In genomic region chr10:33542747-33543505, GRCh38 we compare ENCODE assay signal across 22 cellular contexts.
A peak's percentile ranks its signal among the peaks of the same experiment; 100 is the strongest.
DNase-seq lines count a peak whose midpoint lies in the region; ATAC-seq, FAIRE-seq and TF ChIP-seq lines count a peak whose summit lies in the region.
"Had no signal": no experiment of that assay in that cellular context is flagged by ENCODE, and none has a peak within 500 bp of the region (broad histone marks: within the 10 kb centered on the region; RNA-seq: fewer than 3 reads in every experiment).

No MANE protein-coding gene starts in this region.

- H3K36me3 Mint-ChIP-seq in astrocyte (ENCODE audit: low read depth, unreplicated experiment), result peaks cover 6% of the 10 kb centered on the region
- no peaks in the 10 kb centered on the region for H3K36me3 Mint-ChIP-seq in CD8-positive, alpha-beta T cell
- H3K36me3 Mint-ChIP-seq: activated naive CD8-positive, alpha-beta T cell treated with anti-CD3 and anti-CD28 coated beads, Interleukin-2, amount 10 ng/mL, durations not matched to agents 7 days and 5 days; CD4-positive, CD25-positive, alpha-beta regulatory T cell; natural killer cell had no signal

- no TSS peak for BruUV-seq in A673 (replicated peaks; lab: Mats Ljungman, UMichigan)

- no peak overlapping the region for H2AFZ ChIP-seq in astrocyte (ENCODE audit: low read depth, low read length)

- TF ChIP-seq CTCF in astrocyte (IDR thresholded peaks at IDR 0.05; ENCODE audit: insufficient read depth, low read depth, low read length), result no peak
- no peak for TF ChIP-seq CTCF in foreskin fibroblast (IDR thresholded peaks at IDR 0.05; ENCODE audit: low read depth, low read length)
- TF ChIP-seq CTCF in CD8-positive, alpha-beta T cell (IDR thresholded peaks at IDR 0.05), result no peak
- TF ChIP-seq CTCF in A673 (conservative IDR thresholded peaks at IDR 0.05; ENCODE audit: low read depth, low read length), result no peak

- H4K20me1 ChIP-seq in astrocyte (ENCODE audit: insufficient read depth, low read length), result no peaks in the 10 kb centered on the region

- H3K27ac ChIP-seq in astrocyte (ENCODE audit: low read depth, low read length) (no peak overlapping the region), A673 (ENCODE audit: low read depth, low read length, poor library complexity, severe bottlenecking) (no peak overlapping the region)
- H3K27ac ChIP-seq in CD8-positive, alpha-beta T cell (ENCODE audit: low read depth, low read length), result no peak overlapping the region
- H3K27ac ChIP-seq: dorsolateral prefrontal cortex had no signal

- peak; percentile 60 for DNase-seq in A172 (ENCODE audit: low spot score)
- DNase-seq in HTR-8/SVneo (ENCODE audit: insufficient read length, low spot score), result no peak
- peak; percentile 14 for DNase-seq in astrocyte (ENCODE audit: low read depth)
- DNase-seq in foreskin fibroblast, result peak; percentile 68 to 83
- no peak for DNase-seq in CD8-positive, alpha-beta T cell
- no peak for DNase-seq in NCI-H1694 (lab: John Stamatoyannopoulos, UW)
- no peak for DNase-seq in A673 (ENCODE audit: low spot score)
- DNase-seq in stimulated activated naive CD4-positive, alpha-beta T cell (lab: John Stamatoyannopoulos, UW), result no peak
- DNase-seq: activated B cell treated with CpG ODN at 0.5 μM for 24 hours; activated naive CD8-positive, alpha-beta T cell treated with anti-CD3 and anti-CD28 coated beads, Interleukin-2, amount 10 ng/mL, durations not matched to agents 7 days and 5 days; CD4-positive, CD25-positive, alpha-beta regulatory T cell; dorsolateral prefrontal cortex; mesendoderm; natural killer cell; NCI-H2081 treated with DMSO at 0.1 percent for 48 hours; NCI-H524; posterior cingulate gyrus; SIG-M5; small intestine; T-helper 17 cell had no signal

- CTCF ChIA-PET in CD8-positive, alpha-beta T cell (lab: Charles Lee), result no interaction called here
- CTCF ChIA-PET in A673 (lab: Charles Lee), result no interaction called here

- H3K4me2 ChIP-seq in astrocyte (ENCODE audit: low read length), result no peak overlapping the region

- no peaks in the 10 kb centered on the region for H3K4me1 ChIP-seq in astrocyte (ENCODE audit: insufficient read depth, low read length)
- no peaks in the 10 kb centered on the region for H3K4me1 ChIP-seq in CD8-positive, alpha-beta T cell (ENCODE audit: insufficient read depth, low read length)
- H3K4me1 ChIP-seq in A673 (ENCODE audit: insufficient read depth, low read length, poor library complexity, severe bottlenecking), result no peaks in the 10 kb centered on the region

- H3K36me3 ChIP-seq in astrocyte (ENCODE audit: insufficient read depth, low read length) (no peaks in the 10 kb centered on the region), A673 (ENCODE audit: insufficient read depth, low read length, poor library complexity, severe bottlenecking) (no peaks in the 10 kb centered on the region)
- no peaks in the 10 kb centered on the region for H3K36me3 ChIP-seq in CD8-positive, alpha-beta T cell (ENCODE audit: insufficient read depth, low read length)

- POLR2A ChIA-PET in CD8-positive, alpha-beta T cell (lab: Charles Lee), result no interaction called here
- POLR2A ChIA-PET in A673 (lab: Charles Lee; ENCODE audit: low non-redundant PET), result no interaction called here

- H3K27me3 Mint-ChIP-seq in astrocyte (ENCODE audit: low read depth, unreplicated experiment), result no peaks in the 10 kb centered on the region
- peaks cover 9% of the 10 kb centered on the region for H3K27me3 Mint-ChIP-seq in CD8-positive, alpha-beta T cell (ENCODE audit: low read depth)
- H3K27me3 Mint-ChIP-seq: activated B cell treated with CpG ODN at 0.5 μM for 24 hours had no signal

- H3K9me3 ChIP-seq in astrocyte (ENCODE audit: insufficient read depth, low read depth, low read length) (no peaks in the 10 kb centered on the region), A673 (ENCODE audit: low read depth, low read length, poor library complexity, severe bottlenecking) (no peaks in the 10 kb centered on the region)
- H3K9me3 ChIP-seq in CD8-positive, alpha-beta T cell (ENCODE audit: low read length), result no peaks in the 10 kb centered on the region

- no peak overlapping the region for H3K9ac ChIP-seq in astrocyte (ENCODE audit: low read length)

- peak; percentile 65 for FAIRE-seq in HTR-8/SVneo (lab: Jason Lieb, UNC)
- no peak for FAIRE-seq in astrocyte (lab: Jason Lieb, UNC)
- FAIRE-seq: A204.1, small intestine had no signal

- H3K27me3 ChIP-seq in astrocyte (ENCODE audit: insufficient read depth, low read length) (no peaks in the 10 kb centered on the region), A673 (replicated peaks; ENCODE audit: insufficient read depth, low read depth, low read length, poor library complexity) (no peaks in the 10 kb centered on the region)
- H3K27me3 ChIP-seq in CD8-positive, alpha-beta T cell (ENCODE audit: insufficient read depth, low read length), result no peaks in the 10 kb centered on the region

- no peak overlapping the region for H3K27ac Mint-ChIP-seq in astrocyte (ENCODE audit: unreplicated experiment)
- H3K27ac Mint-ChIP-seq in CD8-positive, alpha-beta T cell, result no peak overlapping the region
- H3K27ac Mint-ChIP-seq: activated B cell treated with CpG ODN at 0.5 μM for 24 hours; activated naive CD8-positive, alpha-beta T cell treated with anti-CD3 and anti-CD28 coated beads, Interleukin-2, amount 10 ng/mL, durations not matched to agents 7 days and 5 days; CD4-positive, CD25-positive, alpha-beta regulatory T cell; natural killer cell; T-helper 17 cell had no signal

- no peaks in the 10 kb centered on the region for H3K79me2 ChIP-seq in astrocyte (ENCODE audit: insufficient read depth, low read length)

- no peak overlapping the region for H3K4me3 Mint-ChIP-seq in astrocyte (ENCODE audit: unreplicated experiment)
- H3K4me3 Mint-ChIP-seq in CD8-positive, alpha-beta T cell, result no peak overlapping the region
- H3K4me3 Mint-ChIP-seq: activated B cell treated with CpG ODN at 0.5 μM for 24 hours; activated naive CD8-positive, alpha-beta T cell treated with anti-CD3 and anti-CD28 coated beads, Interleukin-2, amount 10 ng/mL, durations not matched to agents 7 days and 5 days; CD4-positive, CD25-positive, alpha-beta regulatory T cell; natural killer cell; T-helper 17 cell had no signal

- ATAC-seq in CD8-positive, alpha-beta T cell, result no peak
- ATAC-seq: esophagus mucosa, natural killer cell, T-helper 17 cell had no signal

- H3K4me3 ChIP-seq in astrocyte (ENCODE audit: insufficient read depth, low read depth, low read length) (no peak overlapping the region), foreskin fibroblast (ENCODE audit: low read depth in 1 of 2, low read length in 2 of 2) (no peak overlapping the region), A673 (ENCODE audit: low read depth, low read length, poor library complexity, severe bottlenecking) (no peak overlapping the region)
- H3K4me3 ChIP-seq in CD8-positive, alpha-beta T cell (ENCODE audit: low read depth, low read length), result no peak overlapping the region
- H3K4me3 ChIP-seq: dorsolateral prefrontal cortex had no signal

- no peaks in the 10 kb centered on the region for H3K4me1 Mint-ChIP-seq in astrocyte (ENCODE audit: low read depth, unreplicated experiment)
- H3K4me1 Mint-ChIP-seq in CD8-positive, alpha-beta T cell (ENCODE audit: low read depth), result no peaks in the 10 kb centered on the region
- H3K4me1 Mint-ChIP-seq: activated B cell treated with CpG ODN at 0.5 μM for 24 hours; activated naive CD8-positive, alpha-beta T cell treated with anti-CD3 and anti-CD28 coated beads, Interleukin-2, amount 10 ng/mL, durations not matched to agents 7 days and 5 days; CD4-positive, CD25-positive, alpha-beta regulatory T cell; natural killer cell had no signal

- intact Hi-C loops in CD8-positive, alpha-beta T cell (cut with DNase I, micrococcal nuclease), result no loop called here
- intact Hi-C loops in A673 (cut with micrococcal nuclease; ENCODE audit: unreplicated experiment), result no loop called here

- peaks cover 6% of the 10 kb centered on the region for H3K9me3 Mint-ChIP-seq in astrocyte (ENCODE audit: unreplicated experiment)
- peaks cover 17% of the 10 kb centered on the region for H3K9me3 Mint-ChIP-seq in CD8-positive, alpha-beta T cell

Comparison
In these comparisons a context has a peak if more than half of its experiments do, and no peak if none do; other contexts are left out.
1. DNase-seq: peak in A172 (single experiment), astrocyte (single experiment) and foreskin fibroblast (2 of 2); none in HTR-8/SVneo (single experiment), CD8-positive, alpha-beta T cell (0 of 7), NCI-H1694 (single experiment), A673 (single experiment) and stimulated activated naive CD4-positive, alpha-beta T cell (0 of 6).